Comparison of ENCODE assay signal across 17 cellular contexts in the genomic region with DNA sequence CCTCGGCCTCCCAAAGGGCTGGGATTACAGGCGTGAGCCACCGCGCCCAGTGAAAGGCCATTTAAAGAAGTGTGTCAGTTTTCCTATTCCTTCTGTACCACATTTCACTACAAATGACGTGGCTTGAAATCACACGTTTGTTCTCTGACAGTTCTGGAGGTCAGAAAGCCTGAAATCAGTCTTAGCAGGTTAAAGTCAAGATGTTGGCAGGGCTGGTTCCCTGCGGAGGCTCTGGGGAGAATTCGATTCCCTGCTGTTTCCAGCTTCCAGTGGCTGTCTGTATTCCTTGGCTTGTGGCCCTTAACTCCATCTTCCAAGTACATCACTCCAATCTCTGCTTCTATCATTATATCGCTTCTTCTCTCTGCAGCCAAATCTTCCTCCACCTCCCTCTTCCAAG.
"Had no signal": no experiment of that assay in that cellular context is flagged by ENCODE, and none has a peak within 500 bp of the region (broad histone marks: within the 10 kb centered on the region; RNA-seq: fewer than 3 reads in every experiment).

No MANE protein-coding gene starts in this region.

- H3K4me3 Mint-ChIP-seq: central memory CD8-positive, alpha-beta T cell; naive thymus-derived CD4-positive, alpha-beta T cell; nephron progenitor cell had no signal

- H3K27me3 ChIP-seq: dorsolateral prefrontal cortex, esophagus muscularis mucosa, stomach had no signal

- ATAC-seq: left lobe of liver; naive thymus-derived CD4-positive, alpha-beta T cell had no signal

- H3K36me3 ChIP-seq: esophagus muscularis mucosa, stomach had no signal

- H3K27me3 Mint-ChIP-seq: central memory CD8-positive, alpha-beta T cell had no signal

- H3K36me3 Mint-ChIP-seq: naive thymus-derived CD4-positive, alpha-beta T cell had no signal

- H3K4me1 Mint-ChIP-seq: central memory CD8-positive, alpha-beta T cell; naive thymus-derived CD4-positive, alpha-beta T cell had no signal

- H3K27ac Mint-ChIP-seq: naive thymus-derived CD4-positive, alpha-beta T cell; nephron progenitor cell had no signal

- H3K4me3 ChIP-seq: dorsolateral prefrontal cortex, esophagus muscularis mucosa, lung, stomach had no signal

- H3K9me3 Mint-ChIP-seq: nephron progenitor cell had no signal

- DNase-seq: cortex of kidney; dorsolateral prefrontal cortex; effector CD8-positive, alpha-beta T cell; hippocampal formation; naive thymus-derived CD4-positive, alpha-beta T cell; nephron progenitor cell; small intestine; stimulated activated CD4-positive, alpha-beta T cell treated with anti-CD3 and anti-CD28 coated beads, Interleukin-12 subunit alpha, Interleukin-12 subunit beta, amount 100 ng/mL, for 4 hours; stimulated activated naive CD4-positive, alpha-beta T cell; stomach; substantia nigra; trophoblast cell had no signal

- H3K9me3 ChIP-seq: esophagus muscularis mucosa, stomach had no signal

- H3K27ac ChIP-seq: dorsolateral prefrontal cortex, epithelial cell of prostate had no signal
